In the genomic region with DNA sequence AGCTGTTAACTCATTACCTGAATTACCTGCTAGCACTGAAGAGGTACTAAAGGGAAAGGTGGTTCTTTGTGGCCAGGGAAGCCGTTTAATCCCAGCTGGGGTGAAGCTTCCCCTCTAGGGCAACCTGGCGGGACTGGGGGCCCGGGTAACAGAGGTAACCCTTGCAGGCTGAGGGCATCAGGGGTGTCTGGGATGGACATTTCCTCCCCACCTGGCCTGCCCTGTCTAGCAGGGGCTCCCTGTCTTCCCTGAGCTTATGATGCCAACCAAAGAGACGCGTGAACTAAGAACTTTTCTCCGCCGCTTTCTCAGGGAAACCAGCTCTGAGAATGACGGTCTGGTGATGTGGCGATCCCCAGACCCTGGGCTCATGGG, we compare ENCODE assay signal across 18 cellular contexts. TPM values are rescaled to one million over a fixed set of nuclear protein-coding genes. Genes with fewer than 3 reads are reported as not detected.
DNase-seq lines count a peak whose midpoint lies in the region; ATAC-seq, FAIRE-seq and TF ChIP-seq lines count a peak whose summit lies in the region.
"Had no signal": no experiment of that assay in that cellular context is flagged by ENCODE, and none has a peak within 500 bp of the region (broad histone marks: within the 10 kb centered on the region; RNA-seq: fewer than 3 reads in every experiment).

No MANE protein-coding gene starts in this region.

- no peak overlapping the region for H3K4me2 ChIP-seq in SK-N-SH
- H3K4me2 ChIP-seq in K562 (ENCODE audit: insufficient read depth, low read length) = no peak overlapping the region

- H3K9me3 Mint-ChIP-seq in activated naive CD8-positive, alpha-beta T cell treated with anti-CD3 and anti-CD28 coated beads for 36 hours = no peaks in the 10 kb centered on the region
- H3K9me3 Mint-ChIP-seq: CD8-positive, alpha-beta T cell had no signal

- H2AFZ ChIP-seq in SK-N-SH (ENCODE audit: low read depth) (no peak overlapping the region), K562 (ENCODE audit: low read depth, low read length) (no peak overlapping the region)
- H2AFZ ChIP-seq: GM23248 had no signal

- no peaks in the 10 kb centered on the region for H3K36me3 ChIP-seq in SK-N-SH (replicated peaks in 1 of 2; ENCODE audit: control insufficient read depth in 1 of 2, insufficient read depth in 2 of 2, low read length in 1 of 2)
- H3K36me3 ChIP-seq in K562 (ENCODE audit: control insufficient read depth, insufficient read depth, low read length) = no peaks in the 10 kb centered on the region
- no peaks in the 10 kb centered on the region for H3K36me3 ChIP-seq in mesodermal cell (ENCODE audit: control insufficient read depth, insufficient read depth, low read length)

- no peak for DNase-seq in SK-N-SH
- DNase-seq in K562 (ENCODE audit: extremely low read depth in 1 of 4, low spot score in 3 of 4) = no peak
- no peak for DNase-seq in substantia nigra (lab: John Stamatoyannopoulos, UW)
- DNase-seq in middle frontal gyrus (ENCODE audit: extremely low spot score, low spot score) = no peak
- no peak for DNase-seq in stimulated activated CD4-positive, alpha-beta T cell treated with anti-CD3 and anti-CD28 coated beads, Interleukin-4, amount 100 ng/mL, for 1 hour
- no peak for DNase-seq in activated naive CD8-positive, alpha-beta T cell treated with anti-CD3 and anti-CD28 coated beads for 36 hours
- DNase-seq: CD8-positive, alpha-beta T cell; DND-41; GF-D8; GM23248; NCI-H1048; NCI-H510A; NCI-H774 had no signal

- no peak for ATAC-seq in SK-N-SH treated with all-trans-retinoic acid at 6 μM for 48 hours
- ATAC-seq in K562 = no peak
- ATAC-seq: CD8-positive, alpha-beta T cell had no signal

- POLR2A ChIA-PET in SK-N-SH (lab: Yijun Ruan, JAX) = interaction anchor here (5.0 to 5.8 kb wide), 2 partner anchors 9 to 13 kb away, joined by 24 to 39 read pairs; no protein-coding TSS in a partner anchor
- POLR2A ChIA-PET in K562 (lab: Yijun Ruan, JAX) = interaction anchor here (0.6 to 3.4 kb wide), 11 partner anchors 9 to 526 kb away, joined by 3 to 15 read pairs (median 4); no protein-coding TSS in a partner anchor

- H3K79me2 ChIP-seq in SK-N-SH (ENCODE audit: insufficient read depth) (peaks cover 78% of the 10 kb centered on the region), K562 (ENCODE audit: control insufficient read depth, insufficient read depth, low read length) (no peaks in the 10 kb centered on the region)

- in situ Hi-C loops in K562 (cut with MboI) = no loop called here

- H3F3A ChIP-seq in SK-N-SH (replicated peaks; ENCODE audit: insufficient read depth) = peaks cover 36% of the 10 kb centered on the region

- intact Hi-C loops in K562 (cut with micrococcal nuclease) = no loop called here

- H3K27me3 ChIP-seq in SK-N-SH (ENCODE audit: insufficient read depth) = no peaks in the 10 kb centered on the region
- no peaks in the 10 kb centered on the region; a peak in 1 of 5 replicates for H3K27me3 ChIP-seq in K562 (ENCODE audit: control insufficient read depth in 2 of 2, insufficient read depth in 2 of 2, low read length in 2 of 2)
- H3K27me3 ChIP-seq: BE2C had no signal

- no peaks in the 10 kb centered on the region for H3K9me3 ChIP-seq in SK-N-SH
- H3K9me3 ChIP-seq in K562 (replicated peaks; ENCODE audit: control insufficient read depth, insufficient read depth, low read depth, low read length) = no peaks in the 10 kb centered on the region
- H3K9me3 ChIP-seq in mesodermal cell (ENCODE audit: control insufficient read depth, low read length) = no peaks in the 10 kb centered on the region
- H3K9me3 ChIP-seq: BE2C had no signal

- no peak for TF ChIP-seq POLR2A in K562 (conservative IDR thresholded peaks at IDR 0.05)

- BruUV-seq in K562 (replicated peaks; lab: Mats Ljungman, UMichigan) = no TSS peak

- H3K36me3 Mint-ChIP-seq in activated naive CD8-positive, alpha-beta T cell treated with anti-CD3 and anti-CD28 coated beads for 36 hours = no peaks in the 10 kb centered on the region
- H3K36me3 Mint-ChIP-seq: CD8-positive, alpha-beta T cell had no signal

- TF ChIP-seq EP300 in SK-N-SH (IDR thresholded peaks at IDR 0.05; ENCODE audit: borderline replicate concordance in 1 of 2, low read depth in 1 of 2, low read length in 1 of 2) (no peak), K562 (IDR thresholded peaks at IDR 0.05; ENCODE audit: low read length) (no peak)

- H3K27ac ChIP-seq in SK-N-SH (ENCODE audit: low read depth in 2 of 2, low read length in 1 of 2) (peak overlapping the region; percentile 56 to 94; a peak in 3 of 4 replicates), K562 (ENCODE audit: extremely low read depth, low read depth, low read length) (no peak overlapping the region; the same call in 2 of the 3 replicates), mesodermal cell (ENCODE audit: low read depth, low read length, severe bottlenecking) (peak overlapping the region; percentile 89), substantia nigra (ENCODE audit: low read depth, low read length, poor library complexity, severe bottlenecking) (peak overlapping the region; percentile 38)
- H3K27ac ChIP-seq: 22Rv1 had no signal

- TF ChIP-seq CTCF in SK-N-SH (IDR thresholded peaks at IDR 0.05) = no peak
- TF ChIP-seq CTCF in K562 (IDR thresholded peaks at IDR 0.05 in 2 of 3, conservative IDR thresholded peaks at IDR 0.05 in 1 of 3; ENCODE audit: insufficient read depth in 2 of 3, low read depth in 1 of 3, low read length in 3 of 3) = no peak

- CTCF ChIA-PET in SK-N-SH (lab: Yijun Ruan, JAX) = interaction anchor here (1.0 to 10.4 kb wide), 6 partner anchors 14 to 362 kb away, joined by 3 to 139 read pairs (median 40); partner anchors contain the start of gene UNC5B
- CTCF ChIA-PET in K562 (lab: Yijun Ruan, JAX; ENCODE audit: low intra/inter-chr PET ratio) = no interaction called here

- no peak for FAIRE-seq in K562 (lab: Jason Lieb, UNC)
- FAIRE-seq: GM12891 had no signal

- H3K27me3 Mint-ChIP-seq in activated naive CD8-positive, alpha-beta T cell treated with anti-CD3 and anti-CD28 coated beads for 36 hours = no peaks in the 10 kb centered on the region

- H4K20me1 ChIP-seq in SK-N-SH (ENCODE audit: insufficient read depth) (peaks cover 36% of the 10 kb centered on the region; the same call in 1 of the 2 replicates), K562 (replicated peaks; ENCODE audit: control insufficient read depth, insufficient read depth, low read length) (0 out of 2 replicates have a peak, but pooled peaks cover 4% of the 10 kb centered on the region)

- no peak overlapping the region for H3K4me3 Mint-ChIP-seq in activated naive CD8-positive, alpha-beta T cell treated with anti-CD3 and anti-CD28 coated beads for 36 hours
- H3K4me3 Mint-ChIP-seq: CD8-positive, alpha-beta T cell had no signal

- H3K4me3 ChIP-seq in SK-N-SH (ENCODE audit: low read depth in 2 of 2, low read length in 1 of 2) (no peak overlapping the region), K562 (no peak overlapping the region), mesodermal cell (ENCODE audit: extremely low read depth, insufficient read depth, low read length, poor library complexity, severe bottlenecking) (no peak overlapping the region)
- H3K4me3 ChIP-seq: GM23248 had no signal

- H3K27ac Mint-ChIP-seq in activated naive CD8-positive, alpha-beta T cell treated with anti-CD3 and anti-CD28 coated beads for 36 hours = no peak overlapping the region
- H3K27ac Mint-ChIP-seq: CD8-positive, alpha-beta T cell had no signal

- WGBS in SK-N-SH (ENCODE audit: low lambda C conversion rate) = 84% methylated on average over 7 of the region's 9 CpGs
- 79% methylated on average over 9 of the region's 9 CpGs for WGBS in K562 (ENCODE audit: insufficient coverage, low coverage, missing lambda C conversion rate)
- WGBS in mesodermal cell (ENCODE audit: insufficient coverage in 2 of 2), 2 experiments = 92 to 94% methylated on average over 7 to 9 of the region's 9 CpGs

- H3K9ac ChIP-seq in SK-N-SH = no peak overlapping the region
- peak overlapping the region; percentile 46 to 69; a peak in 3 of 4 replicates for H3K9ac ChIP-seq in K562 (ENCODE audit: insufficient read depth in 1 of 2, low read depth in 2 of 2, low read length in 2 of 2)
- H3K9ac ChIP-seq: GM23248 had no signal

- H3K9me1 ChIP-seq in K562 (ENCODE audit: control insufficient read depth, insufficient read depth, low read length) = no peaks in the 10 kb centered on the region

- peaks cover 47 to 96% of the 10 kb centered on the region in 2 experiments for H3K4me1 ChIP-seq in SK-N-SH (ENCODE audit: control insufficient read depth in 1 of 2, insufficient read depth in 2 of 2, low read depth in 1 of 2, low read length in 1 of 2)
- peaks cover 29 to 51% of the 10 kb centered on the region in 2 experiments for H3K4me1 ChIP-seq in K562 (replicated peaks in 1 of 2; ENCODE audit: control insufficient read depth in 2 of 2, insufficient read depth in 2 of 2, low read length in 2 of 2)
- peaks cover 85% of the 10 kb centered on the region for H3K4me1 ChIP-seq in mesodermal cell (ENCODE audit: control insufficient read depth, insufficient read depth, low read length, poor library complexity, severe bottlenecking)

- H3K4me1 Mint-ChIP-seq in activated naive CD8-positive, alpha-beta T cell treated with anti-CD3 and anti-CD28 coated beads for 36 hours = no peaks in the 10 kb centered on the region

- TF ChIP-seq RAD21 in SK-N-SH (IDR thresholded peaks at IDR 0.05; ENCODE audit: low read length) (no peak), K562 (CRISPR knock-in tag; conservative IDR thresholded peaks at IDR 0.05 in 1 of 2, IDR thresholded peaks at IDR 0.05 in 1 of 2) (no peak)

- H3K9me2 ChIP-seq in SK-N-SH = no peaks in the 10 kb centered on the region

RNA-seq across cellular contexts. Expression of gene UNC5B, which starts 52.8 kb away (rescaled TPM):
- 12.2 and 13.8 TPM in 2 replicates for polyA plus RNA-seq in SK-N-SH (2012; rRNA removed)
- 7.9 and 13.9 TPM in 2 replicates for polyA plus RNA-seq in SK-N-SH (2012; cell fraction: cytosol; rRNA removed)
- 19.4 and 24.8 TPM in 2 replicates for polyA plus RNA-seq in SK-N-SH (2012; cell fraction: nucleus; rRNA removed)
- total RNA-seq in K562 (2011; cell fraction: chromatin; rRNA removed; ENCODE audit: low replicate concordance) = 1.5 and 4.5 TPM in 2 replicates
- 3.7 and 5.2 TPM in 2 replicates for total RNA-seq in K562 (2011; cell fraction: nucleolus; rRNA removed)
- total RNA-seq in K562 (2011; cell fraction: nucleoplasm; rRNA removed) = 3.3 and 3.7 TPM in 2 replicates
- total RNA-seq in K562 (2014; rRNA removed) = 5.0 and 6.5 TPM in 2 replicates
- 1.7 and 2.1 TPM in 2 replicates for total RNA-seq in K562 (2014; rRNA removed; fragmentation: Illumina TruSeq; extraction: Trizol)
- 2.0 and 2.5 TPM in 2 replicates for total RNA-seq in K562 (2015; rRNA removed; fragmentation: Illumina TruSeq; extraction: Trizol)
- 7.6 and 8.4 TPM in 2 replicates for total RNA-seq in K562 (2021)
- 1.1 and 1.9 TPM in 2 replicates for polyA plus RNA-seq in K562 (2011; rRNA removed)
- polyA plus RNA-seq in K562 (2011; cell fraction: cytosol; rRNA removed) = 1.7 and 2.5 TPM in 2 replicates
- polyA plus RNA-seq in K562 (2011; cell fraction: nucleus; rRNA removed) = 4.6 and 5.8 TPM in 2 replicates
- polyA plus RNA-seq in K562 (2012) = 7.0 and 71.7 TPM in 2 replicates
- polyA plus RNA-seq in K562 (2014; fragmentation: Illumina TruSeq; extraction: Trizol) = 5.4 and 7.2 TPM in 2 replicates
- polyA plus RNA-seq in K562 (2014; fragmentation: Nextera tagmentation; extraction: Ambion mirVana) = under 1 TPM; 0.10 to 0.11 TPM
- 5.7 TPM in 2 replicates for polyA plus RNA-seq in K562 (2014; rRNA removed)
- polyA minus RNA-seq in K562 (2011; rRNA and poly(A)+ RNA removed) = 0.57 and 0.95 TPM in 2 replicates
- polyA minus RNA-seq in K562 (2011; cell fraction: cytosol; rRNA and poly(A)+ RNA removed) = 1.2 and 1.5 TPM in 2 replicates
- polyA minus RNA-seq in K562 (2011; cell fraction: nucleus; rRNA and poly(A)+ RNA removed) = 1.1 and 1.3 TPM in 2 replicates
- 109 TPM for polyA plus RNA-seq in mesodermal cell (2013, experiment 1 of 2)
- 93.7 TPM for polyA plus RNA-seq in mesodermal cell (2013, experiment 2 of 2)
- under 1 TPM in 1 of 2 experiments, not detected in 1; 0.04 TPM for total RNA-seq in activated naive CD8-positive, alpha-beta T cell treated with anti-CD3 and anti-CD28 coated beads for 36 hours

RNA-seq across cellular contexts. Expression of gene SLC29A3, which starts 53.9 kb away (rescaled TPM):
- polyA plus RNA-seq in SK-N-SH (2012; rRNA removed) (3.8 and 4.6 TPM in 2 replicates), K562 (2011; rRNA removed) (4.1 and 7.1 TPM in 2 replicates), K562 (2014; fragmentation: Illumina TruSeq; extraction: Trizol) (10.5 and 10.7 TPM in 2 replicates), K562 (2014; fragmentation: Nextera tagmentation; extraction: Ambion mirVana) (10 to 100 TPM in 1 of 2 experiments, 1 to 10 TPM in 1; 6.3 to 10.3 TPM), K562 (2014; rRNA removed) (4.5 and 4.6 TPM in 2 replicates)
- polyA plus RNA-seq in SK-N-SH (2012; cell fraction: cytosol; rRNA removed) = 2.2 and 3.1 TPM in 2 replicates
- 3.6 and 4.6 TPM in 2 replicates for polyA plus RNA-seq in SK-N-SH (2012; cell fraction: nucleus; rRNA removed)
- total RNA-seq in K562 (2011; cell fraction: chromatin; rRNA removed; ENCODE audit: low replicate concordance) = 5.7 and 14.0 TPM in 2 replicates
- total RNA-seq in K562 (2011; cell fraction: nucleolus; rRNA removed) = 13.4 and 15.0 TPM in 2 replicates
- total RNA-seq in K562 (2011; cell fraction: nucleoplasm; rRNA removed) = 11.0 and 15.7 TPM in 2 replicates
- total RNA-seq in K562 (2014; rRNA removed) (2.1 and 4.5 TPM in 2 replicates), K562 (2014; rRNA removed; fragmentation: Illumina TruSeq; extraction: Trizol) (2.8 TPM in 2 replicates), K562 (2015; rRNA removed; fragmentation: Illumina TruSeq; extraction: Trizol) (3.2 and 3.6 TPM in 2 replicates), K562 (2021) (8.2 and 8.5 TPM in 2 replicates)
- 7.9 and 15.0 TPM in 2 replicates for polyA plus RNA-seq in K562 (2011; cell fraction: cytosol; rRNA removed)
- 5.0 and 7.3 TPM in 2 replicates for polyA plus RNA-seq in K562 (2011; cell fraction: nucleus; rRNA removed)
- 8.2 and 10.4 TPM in 2 replicates for polyA plus RNA-seq in K562 (2012)
- polyA minus RNA-seq in K562 (2011; rRNA and poly(A)+ RNA removed) = 5.9 and 6.1 TPM in 2 replicates
- polyA minus RNA-seq in K562 (2011; cell fraction: cytosol; rRNA and poly(A)+ RNA removed) = 6.7 and 9.5 TPM in 2 replicates
- 5.0 and 5.7 TPM in 2 replicates for polyA minus RNA-seq in K562 (2011; cell fraction: nucleus; rRNA and poly(A)+ RNA removed)
- polyA plus RNA-seq in mesodermal cell (2013, experiment 1 of 2) = 7.2 TPM
- 4.8 TPM for polyA plus RNA-seq in mesodermal cell (2013, experiment 2 of 2)
- 1 to 10 TPM; 4.3 TPM for total RNA-seq in activated naive CD8-positive, alpha-beta T cell treated with anti-CD3 and anti-CD28 coated beads for 36 hours

Comparison
In these comparisons a context has a peak if more than half of its experiments do, and no peak if none do; other contexts are left out.
1. Of the 27 proteins assayed by ChIP-seq in both K562 and SK-N-SH: peak only in K562: ELF1; only in SK-N-SH: none; in both: none; in neither: 25; mixed calls (peak in some experiments, not most) for 1.